9 cellular contexts compared by ENCODE assay signal in the genomic region with DNA sequence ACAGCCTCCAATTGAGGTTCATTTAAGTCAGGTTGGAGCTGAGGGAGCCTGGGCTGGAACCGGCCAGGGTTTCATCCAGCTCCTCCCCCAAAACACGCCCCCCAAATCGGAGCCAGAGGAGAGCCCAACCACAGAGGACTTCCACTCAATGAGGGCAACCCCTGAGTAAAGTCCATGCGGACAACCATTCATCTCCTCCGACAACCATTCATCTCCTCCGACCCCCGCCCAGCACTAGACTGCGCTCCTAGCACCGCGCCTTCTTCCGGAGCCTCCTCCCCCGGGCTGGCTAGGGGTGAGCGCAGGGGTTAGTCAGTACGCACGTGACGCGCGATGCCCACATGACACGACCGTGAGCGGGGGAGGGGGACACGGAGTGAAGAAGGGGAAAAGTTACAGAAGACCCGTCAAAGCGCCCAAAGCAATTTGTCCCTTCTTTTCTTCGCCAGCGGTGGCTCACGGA. TPM values are rescaled to one million over a fixed set of nuclear protein-coding genes. Genes with fewer than 3 reads are reported as not detected.
DNase-seq lines count a peak whose midpoint lies in the region; ATAC-seq and TF ChIP-seq lines count a peak whose summit lies in the region.
"Had no signal": no experiment of that assay in that cellular context is flagged by ENCODE, and none has a peak within 500 bp of the region (broad histone marks: within the 10 kb centered on the region; RNA-seq: fewer than 3 reads in every experiment).

No MANE protein-coding gene starts in this region.

- H3K36me3 ChIP-seq in H7 (replicated peaks; ENCODE audit: control insufficient read depth, insufficient read depth, low read length) (no peaks in the 10 kb centered on the region), esophagus squamous epithelium (no peaks in the 10 kb centered on the region), mesodermal cell (ENCODE audit: control insufficient read depth, insufficient read depth, low read length) (peaks cover 7% of the 10 kb centered on the region), thoracic aorta (no peaks in the 10 kb centered on the region)

- intact Hi-C loops in esophagus squamous epithelium (cut with DNase I) = no loop called here

- peaks cover 0 to 58% (median 20%) of the 10 kb centered on the region in 3 donors for H3K4me1 ChIP-seq in esophagus squamous epithelium
- no peaks in the 10 kb centered on the region for H3K4me1 ChIP-seq in mesodermal cell (ENCODE audit: control insufficient read depth, insufficient read depth, low read length, poor library complexity, severe bottlenecking)
- H3K4me1 ChIP-seq in thoracic aorta (ENCODE audit: control insufficient read depth in 1 of 2, low read depth in 2 of 2) = peaks cover 6 to 19% of the 10 kb centered on the region in 2 donors

- ATAC-seq in thoracic aorta (ENCODE audit: insufficient number of reproducible peaks, low FRiP score, low read depth) = peak; percentile 76

- 0 to 2% methylated on average over 5 to 20 of the region's 27 CpGs for WGBS in esophagus squamous epithelium, 2 donors
- WGBS in mesodermal cell (ENCODE audit: insufficient coverage in 2 of 2), 2 experiments = 0% methylated on average over 9 to 14 of the region's 27 CpGs

- peak overlapping the region; percentile 66 for H3K4me3 ChIP-seq in H7 (ENCODE audit: insufficient read depth, low read depth, low read length)
- H3K4me3 ChIP-seq in esophagus squamous epithelium = peak overlapping the region; percentile 48 to 80 (median 71)
- peak overlapping the region; percentile 69 for H3K4me3 ChIP-seq in mesodermal cell (ENCODE audit: extremely low read depth, insufficient read depth, low read length, poor library complexity, severe bottlenecking)
- peak overlapping the region; percentile 90 for H3K4me3 ChIP-seq in thoracic aorta

- no peaks in the 10 kb centered on the region for H3K9me3 Mint-ChIP-seq in T-helper 2 cell treated with Interferon-gamma antibody and Interleukin-4, amounts not matched to agents 5 μg/mL and 100 μg/mL, for 36 hours

- in situ Hi-C loops in ACHN (cut with HindIII; ENCODE audit: low pct_ligation_motif_present, low pct_unique_long_range_greater_than_20kb, low sequenced_read_pairs) = no loop called here

- H3K4me3 Mint-ChIP-seq in T-helper 2 cell treated with Interferon-gamma antibody and Interleukin-4, amounts not matched to agents 5 μg/mL and 100 μg/mL, for 36 hours = no peak overlapping the region
- H3K4me3 Mint-ChIP-seq: central memory CD8-positive, alpha-beta T cell had no signal

- TF ChIP-seq CTCF in esophagus squamous epithelium (IDR thresholded peaks at IDR 0.05) = no peak
- TF ChIP-seq CTCF in thoracic aorta (IDR thresholded peaks at IDR 0.05) = no peak

- H3K4me1 Mint-ChIP-seq in T-helper 2 cell treated with Interferon-gamma antibody and Interleukin-4, amounts not matched to agents 5 μg/mL and 100 μg/mL, for 36 hours (ENCODE audit: low read depth) = no peaks in the 10 kb centered on the region

- TF ChIP-seq POLR2A in esophagus squamous epithelium (IDR thresholded peaks at IDR 0.05) = peak in 2 of 4 donors; percentile 53 to 58

- no peak overlapping the region for H3K27ac Mint-ChIP-seq in T-helper 2 cell treated with Interferon-gamma antibody and Interleukin-4, amounts not matched to agents 5 μg/mL and 100 μg/mL, for 36 hours

- H3K9me3 ChIP-seq in esophagus squamous epithelium (no peaks in the 10 kb centered on the region), mesodermal cell (ENCODE audit: control insufficient read depth, low read length) (no peaks in the 10 kb centered on the region), thoracic aorta (no peaks in the 10 kb centered on the region)

- H3K27ac ChIP-seq in esophagus squamous epithelium (peak overlapping the region; percentile 74 to 94 (median 92)), mesodermal cell (ENCODE audit: low read depth, low read length, severe bottlenecking) (peak overlapping the region; percentile 19), thoracic aorta (peak overlapping the region; percentile 92 to 96)

- peaks cover 52% of the 10 kb centered on the region for H3K27me3 Mint-ChIP-seq in T-helper 2 cell treated with Interferon-gamma antibody and Interleukin-4, amounts not matched to agents 5 μg/mL and 100 μg/mL, for 36 hours (ENCODE audit: low read depth)

- DNase-seq in ACHN (peak; percentile 96), H7 (peak; percentile 74), SKM-1 treated with dmso at 0.1 percent for 144 hours (lab: John Stamatoyannopoulos, UW; ENCODE audit: unreplicated experiment) (peak; percentile 49), esophagus squamous epithelium (lab: John Stamatoyannopoulos, UW) (peak; percentile 5), thoracic aorta (ENCODE audit: low spot score) (peak; percentile 81), SIG-M5 treated with dmso at 0.1 percent for 504 hours (lab: John Stamatoyannopoulos, UW; ENCODE audit: unreplicated experiment) (no peak)
- no peak for DNase-seq in T-helper 2 cell treated with Interferon-gamma antibody and Interleukin-4, amounts not matched to agents 5 μg/mL and 100 μg/mL, for 36 hours (ENCODE audit: low spot score)

- H3K36me3 Mint-ChIP-seq in T-helper 2 cell treated with Interferon-gamma antibody and Interleukin-4, amounts not matched to agents 5 μg/mL and 100 μg/mL, for 36 hours (ENCODE audit: low read depth) = no peaks in the 10 kb centered on the region

- H3K27me3 ChIP-seq in H7 (ENCODE audit: control insufficient read depth, insufficient read depth, low read length) (peaks cover 65% of the 10 kb centered on the region), esophagus squamous epithelium (peaks cover 0 to 27% (median 0%) of the 10 kb centered on the region in 4 donors), thoracic aorta (replicated peaks; ENCODE audit: insufficient read depth) (no peaks in the 10 kb centered on the region)

RNA-seq across cellular contexts. Expression of gene MAGI2, which starts 1.4 kb away (rescaled TPM):
- total RNA-seq in H7 (2014; rRNA removed; shearing (Covaris generic)) = 6.2 and 8.6 TPM in 2 replicates
- total RNA-seq in esophagus squamous epithelium (1 to 10 TPM in 1 of 4 donors, under 1 TPM in 3; 0.23 to 5.5 (median 0.45) TPM), thoracic aorta (10 to 100 TPM; 18.3 to 31.8 TPM)
- polyA plus RNA-seq in mesodermal cell (2013, experiment 1 of 2) = 3.7 TPM
- 2.8 TPM for polyA plus RNA-seq in mesodermal cell (2013, experiment 2 of 2)

Comparison
In these comparisons a context has a peak if more than half of its experiments do, and no peak if none do; other contexts are left out.
1. DNase-seq: peak in ACHN (single experiment), H7 (single experiment), SKM-1 treated with dmso at 0.1 percent for 144 hours (single experiment), esophagus squamous epithelium (single experiment) and thoracic aorta (single experiment); none in SIG-M5 treated with dmso at 0.1 percent for 504 hours (single experiment) and T-helper 2 cell treated with Interferon-gamma antibody and Interleukin-4, amounts not matched to agents 5 μg/mL and 100 μg/mL, for 36 hours (single experiment).
2. H3K27ac ChIP-seq: peak in every context shown above with its lines; median percentile 94 in thoracic aorta; 92 in esophagus squamous epithelium; 19 in mesodermal cell.
3. Peak in every context shown above with its lines, with median percentiles within 50 percentile points of each other: H3K4me3 ChIP-seq.